Comparison of ENCODE assay signal across 12 cellular contexts in genomic region chr18:45940724-45941123, GRCh38.
"Had no signal": no experiment of that assay in that cellular context is flagged by ENCODE, and none has a peak within 500 bp of the region (broad histone marks: within the 10 kb centered on the region; RNA-seq: fewer than 3 reads in every experiment).

No MANE protein-coding gene starts in this region.

- H3K9me3 ChIP-seq: body of pancreas, lower lobe of right lung, right atrium auricular region, tibial artery, vagina had no signal

- H3K27me3 Mint-ChIP-seq: dendritic cell treated with granulocyte-macrophage colony-stimulating factor and Interleukin-4, amounts not matched to agents 40 ng/mL and 50 ng/mL, for 4 days; naive thymus-derived CD8-positive, alpha-beta T cell had no signal

- H3K4me3 ChIP-seq: body of pancreas, lower lobe of right lung, right atrium auricular region, skin epidermis, tibial artery, vagina had no signal

- H3K27me3 ChIP-seq: body of pancreas, right atrium auricular region, tibial artery, vagina had no signal

- H3K27ac Mint-ChIP-seq: dendritic cell treated with granulocyte-macrophage colony-stimulating factor and Interleukin-4, amounts not matched to agents 40 ng/mL and 50 ng/mL, for 4 days; T-helper 2 cell treated with Interferon-gamma antibody and Interleukin-4, amounts not matched to agents 5 μg/mL and 100 μg/mL, for 36 hours had no signal

- H3K27ac ChIP-seq: body of pancreas, lower lobe of right lung, right atrium auricular region, skin epidermis, tibial artery, vagina had no signal

- H3K4me1 ChIP-seq: body of pancreas, lower lobe of right lung, right atrium auricular region, tibial artery, vagina had no signal

- DNase-seq: activated T-cell treated with anti-CD3 and anti-CD28 coated beads, Interleukin-2, amount 50 U/mL, for 48 hours; body of pancreas; hippocampal formation; lower lobe of right lung; naive thymus-derived CD8-positive, alpha-beta T cell; nucleus accumbens; tibial artery had no signal

- ATAC-seq: body of pancreas; lower lobe of right lung; naive thymus-derived CD8-positive, alpha-beta T cell had no signal

- H3K4me3 Mint-ChIP-seq: dendritic cell treated with granulocyte-macrophage colony-stimulating factor and Interleukin-4, amounts not matched to agents 40 ng/mL and 50 ng/mL, for 4 days; naive thymus-derived CD8-positive, alpha-beta T cell; T-helper 2 cell treated with Interferon-gamma antibody and Interleukin-4, amounts not matched to agents 5 μg/mL and 100 μg/mL, for 36 hours had no signal

- H3K9me3 Mint-ChIP-seq: dendritic cell treated with granulocyte-macrophage colony-stimulating factor and Interleukin-4, amounts not matched to agents 40 ng/mL and 50 ng/mL, for 4 days; naive thymus-derived CD8-positive, alpha-beta T cell; T-helper 2 cell treated with Interferon-gamma antibody and Interleukin-4, amounts not matched to agents 5 μg/mL and 100 μg/mL, for 36 hours had no signal
